1 cellular context compared by ENCODE assay signal in the genomic region with DNA sequence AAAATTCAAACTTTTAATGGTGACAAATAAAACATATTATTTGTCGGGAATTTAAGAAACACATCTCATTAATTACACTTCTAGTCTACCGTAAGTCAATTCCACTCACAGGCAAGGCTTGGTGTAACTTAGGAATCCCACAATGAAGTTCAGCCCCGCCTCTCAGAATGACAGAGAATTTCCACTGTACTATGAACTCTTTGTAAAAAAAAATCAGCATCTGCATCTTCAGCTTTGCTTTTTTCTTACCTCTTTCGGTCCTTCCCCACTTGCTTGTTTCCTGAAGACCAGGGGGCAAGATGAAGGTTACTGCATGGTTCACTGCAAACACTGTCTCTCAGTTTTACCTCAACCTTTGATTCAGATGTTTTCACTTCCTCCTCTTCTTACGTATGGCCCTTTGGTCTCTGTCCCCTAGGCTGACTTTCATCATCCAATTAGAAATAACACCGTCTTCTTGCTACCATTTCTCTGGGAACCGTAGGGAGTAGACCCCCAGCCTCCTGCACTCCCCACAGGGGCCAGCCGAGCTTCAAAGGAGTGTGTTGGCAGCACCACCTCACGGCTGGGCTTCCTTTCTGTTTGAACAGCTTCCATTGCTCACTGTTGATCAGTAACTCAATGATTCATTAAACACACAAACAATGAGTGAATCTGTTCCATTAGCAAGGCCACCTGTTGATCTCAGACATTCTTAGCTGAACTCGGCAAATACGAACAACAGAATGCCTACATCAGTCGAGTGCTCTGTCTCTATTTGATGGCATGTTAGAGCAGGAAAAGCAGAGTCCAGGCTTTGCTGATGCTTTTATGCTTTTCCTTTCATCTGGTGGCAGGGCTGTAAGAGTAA.
A peak's percentile ranks its signal among the peaks of the same experiment; 100 is the strongest.
TF ChIP-seq lines count a peak whose summit lies in the region.

No MANE protein-coding gene starts in this region.

TF ChIP-seq in HepG2, 621 proteins besides CTCF, POLR2A, EP300 and RAD21 (continued from another document and continues in another):
- TF ChIP-seq, protein P1, sequence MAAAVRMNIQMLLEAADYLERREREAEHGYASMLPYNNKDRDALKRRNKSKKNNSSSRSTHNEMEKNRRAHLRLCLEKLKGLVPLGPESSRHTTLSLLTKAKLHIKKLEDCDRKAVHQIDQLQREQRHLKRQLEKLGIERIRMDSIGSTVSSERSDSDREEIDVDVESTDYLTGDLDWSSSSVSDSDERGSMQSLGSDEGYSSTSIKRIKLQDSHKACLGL (CRISPR knock-in tag; IDR thresholded peaks at IDR 0.05), result no peak
- TF ChIP-seq HNRNPUL1 (IDR thresholded peaks at IDR 0.05; ENCODE audit: low read depth, low read length) (no peak), ZNF891 (CRISPR knock-in tag; IDR thresholded peaks at IDR 0.05) (no peak), KLF12 (CRISPR knock-in tag; IDR thresholded peaks at IDR 0.05; ENCODE audit: borderline replicate concordance) (peak; percentile 67; the same call in 1 of the 2 replicates), ZNF382 (CRISPR knock-in tag; IDR thresholded peaks at IDR 0.05; ENCODE audit: borderline replicate concordance) (no peak), ELF1 (CRISPR knock-in tag; IDR thresholded peaks at IDR 0.05) (peak; percentile 72; the same call in 1 of the 2 replicates), RBM22 (optimal IDR thresholded peaks at IDR 0.05; ENCODE audit: low read length) (no peak), ZNF432 (CRISPR knock-in tag; IDR thresholded peaks at IDR 0.05; ENCODE audit: borderline replicate concordance) (no peak), ZNF317 (CRISPR knock-in tag; IDR thresholded peaks at IDR 0.05) (peak; percentile 98), SCMH1 (CRISPR knock-in tag; IDR thresholded peaks at IDR 0.05; ENCODE audit: borderline replicate concordance) (no peak), EZH2 (conservative IDR thresholded peaks at IDR 0.05; ENCODE audit: low read depth, low read length) (no peak), RXRA (CRISPR knock-in tag; IDR thresholded peaks at IDR 0.05) (peak; percentile 90), ZNF460 (CRISPR knock-in tag; IDR thresholded peaks at IDR 0.05; ENCODE audit: borderline replicate concordance) (no peak), PTBP1 (IDR thresholded peaks at IDR 0.05; ENCODE audit: low read depth, low read length, poor library complexity, severe bottlenecking) (no peak), NR2F2 (IDR thresholded peaks at IDR 0.05; ENCODE audit: borderline replicate concordance, low read depth) (peak; percentile 56; the same call in 1 of the 2 replicates), NFIC (IDR thresholded peaks at IDR 0.05; ENCODE audit: low read length) (peak; percentile 91; the same call in 1 of the 2 replicates), ZNF703 (CRISPR knock-in tag; IDR thresholded peaks at IDR 0.05; ENCODE audit: borderline replicate concordance) (no peak; the same call in 1 of the 2 replicates), ZNF24 (IDR thresholded peaks at IDR 0.05) (no peak), ELF4 (CRISPR knock-in tag; IDR thresholded peaks at IDR 0.05; ENCODE audit: borderline replicate concordance) (peak; percentile 90), HMG20A (CRISPR knock-in tag; IDR thresholded peaks at IDR 0.05; ENCODE audit: borderline replicate concordance) (peak; percentile 98), SAP130 (CRISPR knock-in tag; IDR thresholded peaks at IDR 0.05; ENCODE audit: low read depth) (peak; percentile 90), NCOR1 (IDR thresholded peaks at IDR 0.05; ENCODE audit: borderline replicate concordance, low read length) (peak; percentile 84), PHF5A (CRISPR knock-in tag; IDR thresholded peaks at IDR 0.05; ENCODE audit: low read depth, unreplicated experiment) (peak; percentile 71), AKAP8 (CRISPR knock-in tag; IDR thresholded peaks at IDR 0.05) (no peak), ZNF781 (CRISPR knock-in tag; IDR thresholded peaks at IDR 0.05; ENCODE audit: borderline replicate concordance, not compliant biosample characterization) (peak; percentile 89)
- TF ChIP-seq, protein P2, sequence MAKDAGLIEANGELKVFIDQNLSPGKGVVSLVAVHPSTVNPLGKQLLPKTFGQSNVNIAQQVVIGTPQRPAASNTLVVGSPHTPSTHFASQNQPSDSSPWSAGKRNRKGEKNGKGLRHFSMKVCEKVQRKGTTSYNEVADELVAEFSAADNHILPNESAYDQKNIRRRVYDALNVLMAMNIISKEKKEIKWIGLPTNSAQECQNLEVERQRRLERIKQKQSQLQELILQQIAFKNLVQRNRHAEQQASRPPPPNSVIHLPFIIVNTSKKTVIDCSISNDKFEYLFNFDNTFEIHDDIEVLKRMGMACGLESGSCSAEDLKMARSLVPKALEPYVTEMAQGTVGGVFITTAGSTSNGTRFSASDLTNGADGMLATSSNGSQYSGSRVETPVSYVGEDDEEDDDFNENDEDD (CRISPR knock-in tag; IDR thresholded peaks at IDR 0.05; ENCODE audit: borderline replicate concordance), result 0 out of 2 replicates have a peak, but pooled peaks have one; percentile 66
- TF ChIP-seq, protein P3, sequence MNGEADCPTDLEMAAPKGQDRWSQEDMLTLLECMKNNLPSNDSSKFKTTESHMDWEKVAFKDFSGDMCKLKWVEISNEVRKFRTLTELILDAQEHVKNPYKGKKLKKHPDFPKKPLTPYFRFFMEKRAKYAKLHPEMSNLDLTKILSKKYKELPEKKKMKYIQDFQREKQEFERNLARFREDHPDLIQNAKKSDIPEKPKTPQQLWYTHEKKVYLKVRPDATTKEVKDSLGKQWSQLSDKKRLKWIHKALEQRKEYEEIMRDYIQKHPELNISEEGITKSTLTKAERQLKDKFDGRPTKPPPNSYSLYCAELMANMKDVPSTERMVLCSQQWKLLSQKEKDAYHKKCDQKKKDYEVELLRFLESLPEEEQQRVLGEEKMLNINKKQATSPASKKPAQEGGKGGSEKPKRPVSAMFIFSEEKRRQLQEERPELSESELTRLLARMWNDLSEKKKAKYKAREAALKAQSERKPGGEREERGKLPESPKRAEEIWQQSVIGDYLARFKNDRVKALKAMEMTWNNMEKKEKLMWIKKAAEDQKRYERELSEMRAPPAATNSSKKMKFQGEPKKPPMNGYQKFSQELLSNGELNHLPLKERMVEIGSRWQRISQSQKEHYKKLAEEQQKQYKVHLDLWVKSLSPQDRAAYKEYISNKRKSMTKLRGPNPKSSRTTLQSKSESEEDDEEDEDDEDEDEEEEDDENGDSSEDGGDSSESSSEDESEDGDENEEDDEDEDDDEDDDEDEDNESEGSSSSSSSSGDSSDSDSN (CRISPR knock-in tag; IDR thresholded peaks at IDR 0.05), result peak; percentile 68
- TF ChIP-seq, protein P4, sequence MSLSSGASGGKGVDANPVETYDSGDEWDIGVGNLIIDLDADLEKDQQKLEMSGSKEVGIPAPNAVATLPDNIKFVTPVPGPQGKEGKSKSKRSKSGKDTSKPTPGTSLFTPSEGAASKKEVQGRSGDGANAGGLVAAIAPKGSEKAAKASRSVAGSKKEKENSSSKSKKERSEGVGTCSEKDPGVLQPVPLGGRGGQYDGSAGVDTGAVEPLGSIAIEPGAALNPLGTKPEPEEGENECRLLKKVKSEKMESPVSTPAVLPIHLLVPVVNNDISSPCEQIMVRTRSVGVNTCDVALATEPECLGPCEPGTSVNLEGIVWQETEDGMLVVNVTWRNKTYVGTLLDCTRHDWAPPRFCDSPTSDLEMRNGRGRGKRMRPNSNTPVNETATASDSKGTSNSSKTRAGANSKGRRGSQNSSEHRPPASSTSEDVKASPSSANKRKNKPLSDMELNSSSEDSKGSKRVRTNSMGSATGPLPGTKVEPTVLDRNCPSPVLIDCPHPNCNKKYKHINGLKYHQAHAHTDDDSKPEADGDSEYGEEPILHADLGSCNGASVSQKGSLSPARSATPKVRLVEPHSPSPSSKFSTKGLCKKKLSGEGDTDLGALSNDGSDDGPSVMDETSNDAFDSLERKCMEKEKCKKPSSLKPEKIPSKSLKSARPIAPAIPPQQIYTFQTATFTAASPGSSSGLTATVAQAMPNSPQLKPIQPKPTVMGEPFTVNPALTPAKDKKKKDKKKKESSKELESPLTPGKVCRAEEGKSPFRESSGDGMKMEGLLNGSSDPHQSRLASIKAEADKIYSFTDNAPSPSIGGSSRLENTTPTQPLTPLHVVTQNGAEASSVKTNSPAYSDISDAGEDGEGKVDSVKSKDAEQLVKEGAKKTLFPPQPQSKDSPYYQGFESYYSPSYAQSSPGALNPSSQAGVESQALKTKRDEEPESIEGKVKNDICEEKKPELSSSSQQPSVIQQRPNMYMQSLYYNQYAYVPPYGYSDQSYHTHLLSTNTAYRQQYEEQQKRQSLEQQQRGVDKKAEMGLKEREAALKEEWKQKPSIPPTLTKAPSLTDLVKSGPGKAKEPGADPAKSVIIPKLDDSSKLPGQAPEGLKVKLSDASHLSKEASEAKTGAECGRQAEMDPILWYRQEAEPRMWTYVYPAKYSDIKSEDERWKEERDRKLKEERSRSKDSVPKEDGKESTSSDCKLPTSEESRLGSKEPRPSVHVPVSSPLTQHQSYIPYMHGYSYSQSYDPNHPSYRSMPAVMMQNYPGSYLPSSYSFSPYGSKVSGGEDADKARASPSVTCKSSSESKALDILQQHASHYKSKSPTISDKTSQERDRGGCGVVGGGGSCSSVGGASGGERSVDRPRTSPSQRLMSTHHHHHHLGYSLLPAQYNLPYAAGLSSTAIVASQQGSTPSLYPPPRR (CRISPR knock-in tag; IDR thresholded peaks at IDR 0.05; ENCODE audit: borderline replicate concordance), result peak; percentile 93
- TF ChIP-seq, protein P5, sequence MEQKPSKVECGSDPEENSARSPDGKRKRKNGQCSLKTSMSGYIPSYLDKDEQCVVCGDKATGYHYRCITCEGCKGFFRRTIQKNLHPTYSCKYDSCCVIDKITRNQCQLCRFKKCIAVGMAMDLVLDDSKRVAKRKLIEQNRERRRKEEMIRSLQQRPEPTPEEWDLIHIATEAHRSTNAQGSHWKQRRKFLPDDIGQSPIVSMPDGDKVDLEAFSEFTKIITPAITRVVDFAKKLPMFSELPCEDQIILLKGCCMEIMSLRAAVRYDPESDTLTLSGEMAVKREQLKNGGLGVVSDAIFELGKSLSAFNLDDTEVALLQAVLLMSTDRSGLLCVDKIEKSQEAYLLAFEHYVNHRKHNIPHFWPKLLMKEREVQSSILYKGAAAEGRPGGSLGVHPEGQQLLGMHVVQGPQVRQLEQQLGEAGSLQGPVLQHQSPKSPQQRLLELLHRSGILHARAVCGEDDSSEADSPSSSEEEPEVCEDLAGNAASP (CRISPR knock-in tag; IDR thresholded peaks at IDR 0.05; ENCODE audit: borderline replicate concordance), result peak; percentile 77; the same call in 1 of the 2 replicates
- TF ChIP-seq, protein P6, sequence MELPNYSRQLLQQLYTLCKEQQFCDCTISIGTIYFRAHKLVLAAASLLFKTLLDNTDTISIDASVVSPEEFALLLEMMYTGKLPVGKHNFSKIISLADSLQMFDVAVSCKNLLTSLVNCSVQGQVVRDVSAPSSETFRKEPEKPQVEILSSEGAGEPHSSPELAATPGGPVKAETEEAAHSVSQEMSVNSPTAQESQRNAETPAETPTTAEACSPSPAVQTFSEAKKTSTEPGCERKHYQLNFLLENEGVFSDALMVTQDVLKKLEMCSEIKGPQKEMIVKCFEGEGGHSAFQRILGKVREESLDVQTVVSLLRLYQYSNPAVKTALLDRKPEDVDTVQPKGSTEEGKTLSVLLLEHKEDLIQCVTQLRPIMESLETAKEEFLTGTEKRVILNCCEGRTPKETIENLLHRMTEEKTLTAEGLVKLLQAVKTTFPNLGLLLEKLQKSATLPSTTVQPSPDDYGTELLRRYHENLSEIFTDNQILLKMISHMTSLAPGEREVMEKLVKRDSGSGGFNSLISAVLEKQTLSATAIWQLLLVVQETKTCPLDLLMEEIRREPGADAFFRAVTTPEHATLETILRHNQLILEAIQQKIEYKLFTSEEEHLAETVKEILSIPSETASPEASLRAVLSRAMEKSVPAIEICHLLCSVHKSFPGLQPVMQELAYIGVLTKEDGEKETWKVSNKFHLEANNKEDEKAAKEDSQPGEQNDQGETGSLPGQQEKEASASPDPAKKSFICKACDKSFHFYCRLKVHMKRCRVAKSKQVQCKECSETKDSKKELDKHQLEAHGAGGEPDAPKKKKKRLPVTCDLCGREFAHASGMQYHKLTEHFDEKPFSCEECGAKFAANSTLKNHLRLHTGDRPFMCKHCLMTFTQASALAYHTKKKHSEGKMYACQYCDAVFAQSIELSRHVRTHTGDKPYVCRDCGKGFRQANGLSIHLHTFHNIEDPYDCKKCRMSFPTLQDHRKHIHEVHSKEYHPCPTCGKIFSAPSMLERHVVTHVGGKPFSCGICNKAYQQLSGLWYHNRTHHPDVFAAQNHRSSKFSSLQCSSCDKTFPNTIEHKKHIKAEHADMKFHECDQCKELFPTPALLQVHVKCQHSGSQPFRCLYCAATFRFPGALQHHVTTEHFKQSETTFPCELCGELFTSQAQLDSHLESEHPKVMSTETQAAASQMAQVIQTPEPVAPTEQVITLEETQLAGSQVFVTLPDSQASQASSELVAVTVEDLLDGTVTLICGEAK (IDR thresholded peaks at IDR 0.05), result no peak
- TF ChIP-seq, protein P6 (CRISPR knock-in tag; IDR thresholded peaks at IDR 0.05), result peak; percentile 80; the same call in 1 of the 2 replicates
- TF ChIP-seq, protein P7, sequence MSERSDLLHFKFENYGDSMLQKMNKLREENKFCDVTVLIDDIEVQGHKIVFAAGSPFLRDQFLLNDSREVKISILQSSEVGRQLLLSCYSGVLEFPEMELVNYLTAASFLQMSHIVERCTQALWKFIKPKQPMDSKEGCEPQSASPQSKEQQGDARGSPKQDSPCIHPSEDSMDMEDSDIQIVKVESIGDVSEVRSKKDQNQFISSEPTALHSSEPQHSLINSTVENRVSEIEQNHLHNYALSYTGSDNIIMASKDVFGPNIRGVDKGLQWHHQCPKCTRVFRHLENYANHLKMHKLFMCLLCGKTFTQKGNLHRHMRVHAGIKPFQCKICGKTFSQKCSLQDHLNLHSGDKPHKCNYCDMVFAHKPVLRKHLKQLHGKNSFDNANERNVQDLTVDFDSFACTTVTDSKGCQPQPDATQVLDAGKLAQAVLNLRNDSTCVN (CRISPR knock-in tag; IDR thresholded peaks at IDR 0.05; ENCODE audit: borderline replicate concordance), result peak; percentile 68
